16 cellular contexts compared by ENCODE assay signal in the genomic region with DNA sequence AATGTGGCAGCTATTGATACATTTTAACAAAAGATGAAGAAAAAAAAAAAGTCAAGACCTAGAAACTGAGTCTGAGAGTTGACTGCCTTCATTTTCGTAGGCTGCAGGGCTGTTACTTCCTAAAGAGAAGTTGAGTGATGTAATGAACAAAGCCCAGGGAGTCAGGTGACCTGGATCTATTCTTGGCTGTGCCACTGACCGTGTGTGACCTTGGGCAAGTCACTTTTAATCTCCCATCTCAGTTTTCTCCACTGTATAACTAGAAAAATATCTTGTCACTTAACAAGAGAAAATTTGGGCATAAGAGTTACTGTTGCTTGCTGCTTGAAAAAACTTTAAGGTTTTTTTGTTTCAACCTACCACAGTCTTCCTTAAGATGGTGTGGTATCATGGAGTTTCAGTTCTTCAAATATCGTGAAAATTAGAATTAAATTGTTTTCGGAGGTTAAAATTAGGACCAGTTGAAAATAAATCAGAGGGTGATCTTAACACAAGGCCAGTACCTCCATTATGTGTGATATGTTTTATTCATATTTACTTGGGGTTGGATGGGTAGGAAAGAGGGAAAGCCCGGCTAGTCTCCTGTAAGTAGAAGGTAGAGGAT.
DNase-seq lines count a peak whose midpoint lies in the region; ATAC-seq and TF ChIP-seq lines count a peak whose summit lies in the region.
"Had no signal": no experiment of that assay in that cellular context is flagged by ENCODE, and none has a peak within 500 bp of the region (broad histone marks: within the 10 kb centered on the region; RNA-seq: fewer than 3 reads in every experiment).

No MANE protein-coding gene starts in this region.

- peak overlapping the region; percentile 31 for H3K4me2 ChIP-seq in BLaER1

- H4K20me1 ChIP-seq in BLaER1: no peaks in the 10 kb centered on the region

- H3K9ac ChIP-seq in BLaER1: no peak overlapping the region

- peaks cover 20% of the 10 kb centered on the region for H3K4me1 ChIP-seq in BLaER1
- H3K4me1 ChIP-seq: ascending aorta, upper lobe of left lung had no signal

- H3K36me3 ChIP-seq in BLaER1 (no peaks in the 10 kb centered on the region), WERI-Rb-1 (no peaks in the 10 kb centered on the region; the same call in 1 of the 2 replicates)
- H3K36me3 ChIP-seq: ascending aorta, upper lobe of left lung had no signal

- H3K27ac ChIP-seq in BLaER1 (no peak overlapping the region), WERI-Rb-1 (no peak overlapping the region)
- H3K27ac ChIP-seq: ascending aorta, upper lobe of left lung had no signal

- H3K4me3 ChIP-seq in BLaER1 (no peak overlapping the region), WERI-Rb-1 (ENCODE audit: low read depth, low read length) (no peak overlapping the region)
- H3K4me3 ChIP-seq: ascending aorta, upper lobe of left lung had no signal

- no peaks in the 10 kb centered on the region for H3K9me3 ChIP-seq in BLaER1
- no peaks in the 10 kb centered on the region for H3K9me3 ChIP-seq in WERI-Rb-1 (ENCODE audit: severe bottlenecking)
- H3K9me3 ChIP-seq: ascending aorta, upper lobe of left lung had no signal

- H3K27me3 ChIP-seq in BLaER1 (no peaks in the 10 kb centered on the region), WERI-Rb-1 (ENCODE audit: insufficient read depth, low read depth, severe bottlenecking) (no peaks in the 10 kb centered on the region)
- H3K27me3 ChIP-seq: ascending aorta, upper lobe of left lung had no signal

- DNase-seq in WERI-Rb-1: peak; percentile 57
- DNase-seq in AML-193 (lab: John Stamatoyannopoulos, UW): no peak
- DNase-seq in NCI-H774 (lab: John Stamatoyannopoulos, UW): no peak
- DNase-seq in SHP77 (lab: John Stamatoyannopoulos, UW): no peak
- DNase-seq: activated CD4-positive, alpha-beta T cell treated with anti-CD3 and anti-CD28 coated beads, Interleukin-2, amount 10 ng/mL, durations not matched to agents 7 days and 5 days; dermis blood vessel endothelial cell; DMS153; mesendoderm; NCI-H2081; nucleus accumbens had no signal

- TF ChIP-seq CTCF in WERI-Rb-1 (IDR thresholded peaks at IDR 0.05; ENCODE audit: low read depth, low read length): no peak

- ATAC-seq in GM21360 (IDR thresholded peaks at IDR 0.05; ENCODE audit: unreplicated experiment): peak; percentile 71
- peak; percentile 56 for ATAC-seq in HG03442 (IDR thresholded peaks at IDR 0.05; ENCODE audit: unreplicated experiment)
- no peak for ATAC-seq in GM21447 (IDR thresholded peaks at IDR 0.05; ENCODE audit: unreplicated experiment)
